In genomic region chrX:119635179-119635578, GRCh38 we compare ENCODE assay signal across 21 cellular contexts. TPM values are rescaled to one million over a fixed set of nuclear protein-coding genes. Genes with fewer than 3 reads are reported as not detected.
DNase-seq lines count a peak whose midpoint lies in the region; ATAC-seq and TF ChIP-seq lines count a peak whose summit lies in the region.
"Had no signal": no experiment of that assay in that cellular context is flagged by ENCODE, and none has a peak within 500 bp of the region (broad histone marks: within the 10 kb centered on the region; RNA-seq: fewer than 3 reads in every experiment).

No MANE protein-coding gene starts in this region.

- no peak overlapping the region for H2BK15ac ChIP-seq in mesenchymal stem cell (ENCODE audit: low read depth, poor library complexity, severe bottlenecking)

- H3K4me1 Mint-ChIP-seq in activated T-cell treated with anti-CD3 and anti-CD28 coated beads, Interleukin-2, amount 50 U/mL, for 72 hours (ENCODE audit: low read depth): peaks cover 21% of the 10 kb centered on the region
- H3K4me1 Mint-ChIP-seq in IgD-negative memory B cell (peaks cover 37 to 45% (median 37%) of the 10 kb centered on the region in 3 donors), osteocyte (ENCODE audit: unreplicated experiment) (no peaks in the 10 kb centered on the region)
- peaks cover 16% of the 10 kb centered on the region for H3K4me1 Mint-ChIP-seq in activated naive CD8-positive, alpha-beta T cell treated with anti-CD3 and anti-CD28 coated beads for 36 hours

- DNase-seq in activated T-cell treated with anti-CD3 and anti-CD28 coated beads, Interleukin-2, amount 50 U/mL, for 72 hours: no peak
- no peak for DNase-seq in activated T-cell treated with anti-CD3 and anti-CD28 coated beads, Interleukin-2, amount 50 U/mL, for 1 hour
- DNase-seq in activated naive CD8-positive, alpha-beta T cell treated with anti-CD3 and anti-CD28 coated beads for 36 hours: no peak
- DNase-seq in osteocyte (ENCODE audit: extremely low spot score, unreplicated experiment): no peak
- no peak for DNase-seq in RPMI8226
- DNase-seq in SJCRH30: no peak
- no peak for DNase-seq in mesenchymal stem cell
- DNase-seq: activated CD4-positive, alpha-beta T cell treated with anti-CD3 and anti-CD28 coated beads for 1 hour; activated T-cell treated with anti-CD3 and anti-CD28 coated beads, Interleukin-2, amount 50 U/mL, for 4 hours; aorta; cerebellar nuclear complex; effector memory CD4-positive, alpha-beta T cell; head of caudate nucleus; NCI-H1417 treated with DMSO at 0.1 percent for 48 hours; NCI-H69; posterior cingulate gyrus; substantia nigra; T1000; uterus had no signal

- no peak overlapping the region for H4K8ac ChIP-seq in mesenchymal stem cell (ENCODE audit: low read length)

- no peak for ATAC-seq in activated T-cell treated with anti-CD3 and anti-CD28 coated beads, Interleukin-2, amount 50 U/mL, for 72 hours (replicated peaks in 1 of 2)
- ATAC-seq: activated T-cell treated with anti-CD3 and anti-CD28 coated beads, Interleukin-2, amount 50 U/mL, for 4 hours had no signal

- no peak overlapping the region for H3K18ac ChIP-seq in mesenchymal stem cell (ENCODE audit: low read depth in 1 of 2, low read length in 2 of 2)

- H2AFZ ChIP-seq in mesenchymal stem cell (ENCODE audit: low read depth, low read length): no peak overlapping the region

- H3K4me2 ChIP-seq in mesenchymal stem cell (ENCODE audit: low read length, poor library complexity, severe bottlenecking): no peak overlapping the region

- H3K4ac ChIP-seq in mesenchymal stem cell (ENCODE audit: low read depth in 1 of 2, low read length in 2 of 2): no peak overlapping the region

- TF ChIP-seq CTCF in osteocyte (IDR thresholded peaks at IDR 0.05): no peak

- H3K4me1 ChIP-seq in SJCRH30 (peaks cover under 1% of the 10 kb centered on the region), mesenchymal stem cell (ENCODE audit: control insufficient read depth, insufficient read depth, low read depth, low read length) (peaks cover 7% of the 10 kb centered on the region)
- H3K4me1 ChIP-seq: SJSA1, uterus had no signal

- peak overlapping the region; percentile 78 for H3K27ac Mint-ChIP-seq in activated T-cell treated with anti-CD3 and anti-CD28 coated beads, Interleukin-2, amount 50 U/mL, for 72 hours
- H3K27ac Mint-ChIP-seq in IgD-negative memory B cell: peak overlapping the region; percentile 50 to 90 (median 69)
- peak overlapping the region; percentile 40 for H3K27ac Mint-ChIP-seq in activated naive CD8-positive, alpha-beta T cell treated with anti-CD3 and anti-CD28 coated beads for 36 hours
- peak overlapping the region; percentile 21 for H3K27ac Mint-ChIP-seq in osteocyte (ENCODE audit: unreplicated experiment)

- WGBS in mesenchymal stem cell: 96% methylated on average over 3 of the region's 3 CpGs

- no peak overlapping the region for H2BK5ac ChIP-seq in mesenchymal stem cell (ENCODE audit: low read depth, low read length, poor library complexity, severe bottlenecking)

- H3K27me3 Mint-ChIP-seq in activated T-cell treated with anti-CD3 and anti-CD28 coated beads, Interleukin-2, amount 50 U/mL, for 72 hours (ENCODE audit: low read depth): no peaks in the 10 kb centered on the region
- H3K27me3 Mint-ChIP-seq in IgD-negative memory B cell: no peaks in the 10 kb centered on the region
- no peaks in the 10 kb centered on the region for H3K27me3 Mint-ChIP-seq in activated naive CD8-positive, alpha-beta T cell treated with anti-CD3 and anti-CD28 coated beads for 36 hours
- H3K27me3 Mint-ChIP-seq in osteocyte (ENCODE audit: unreplicated experiment): no peaks in the 10 kb centered on the region

- H2BK12ac ChIP-seq in mesenchymal stem cell (ENCODE audit: low read length in 2 of 2): no peak overlapping the region

- H3K36me3 Mint-ChIP-seq in activated T-cell treated with anti-CD3 and anti-CD28 coated beads, Interleukin-2, amount 50 U/mL, for 72 hours (ENCODE audit: insufficient read depth in 2 of 2): peaks cover 27 to 53% of the 10 kb centered on the region in 2 donors
- H3K36me3 Mint-ChIP-seq in IgD-negative memory B cell: peaks cover 15% of the 10 kb centered on the region
- peaks cover 39% of the 10 kb centered on the region for H3K36me3 Mint-ChIP-seq in activated naive CD8-positive, alpha-beta T cell treated with anti-CD3 and anti-CD28 coated beads for 36 hours
- H3K36me3 Mint-ChIP-seq in osteocyte (ENCODE audit: unreplicated experiment): peaks cover 11% of the 10 kb centered on the region

- H3K36me3 ChIP-seq in SJCRH30: peaks cover 21% of the 10 kb centered on the region
- peaks cover 0 to 8% of the 10 kb centered on the region in 2 experiments for H3K36me3 ChIP-seq in mesenchymal stem cell (ENCODE audit: control insufficient read depth in 1 of 2, insufficient read depth in 2 of 2, low read depth in 1 of 2, low read length in 2 of 2)
- H3K36me3 ChIP-seq: SJSA1, uterus had no signal

- H3K9me3 ChIP-seq in SJCRH30 (replicated peaks) (no peaks in the 10 kb centered on the region; the same call in 1 of the 2 replicates), mesenchymal stem cell (ENCODE audit: control insufficient read depth, low read length) (no peaks in the 10 kb centered on the region)
- H3K9me3 ChIP-seq: SJSA1, uterus had no signal

- H3K14ac ChIP-seq in mesenchymal stem cell (ENCODE audit: low read length in 2 of 2): no peak overlapping the region

- H2BK120ac ChIP-seq in mesenchymal stem cell (ENCODE audit: low read depth, low read length): no peak overlapping the region

- no peak overlapping the region for H3K23ac ChIP-seq in mesenchymal stem cell (ENCODE audit: low read length in 2 of 2)

- H3K79me1 ChIP-seq in mesenchymal stem cell (replicated peaks; ENCODE audit: low read length, poor library complexity, severe bottlenecking): no peaks in the 10 kb centered on the region

- no peak overlapping the region for H3K9ac ChIP-seq in mesenchymal stem cell (ENCODE audit: low read length)

- H4K91ac ChIP-seq in mesenchymal stem cell (ENCODE audit: low read length): no peak overlapping the region

- no peak overlapping the region for H3K27ac ChIP-seq in SJCRH30
- no peak overlapping the region for H3K27ac ChIP-seq in mesenchymal stem cell (ENCODE audit: low read length, poor library complexity, severe bottlenecking)
- H3K27ac ChIP-seq: SJSA1, uterus had no signal

- H3K27me3 ChIP-seq in SJCRH30 (no peaks in the 10 kb centered on the region), mesenchymal stem cell (ENCODE audit: control insufficient read depth in 1 of 2, insufficient read depth in 1 of 2, low read length in 2 of 2) (peaks cover 0 to 3% of the 10 kb centered on the region in 2 experiments)
- H3K27me3 ChIP-seq: SJSA1, uterus had no signal

- H3K4me3 ChIP-seq in SJCRH30 (no peak overlapping the region), mesenchymal stem cell (ENCODE audit: insufficient read depth in 1 of 2, low read depth in 1 of 2, low read length in 2 of 2) (no peak overlapping the region)
- H3K4me3 ChIP-seq: SJSA1, uterus had no signal

- no peaks in the 10 kb centered on the region for H3K9me3 Mint-ChIP-seq in activated T-cell treated with anti-CD3 and anti-CD28 coated beads, Interleukin-2, amount 50 U/mL, for 72 hours
- H3K9me3 Mint-ChIP-seq in IgD-negative memory B cell: no peaks in the 10 kb centered on the region
- H3K9me3 Mint-ChIP-seq in activated naive CD8-positive, alpha-beta T cell treated with anti-CD3 and anti-CD28 coated beads for 36 hours: no peaks in the 10 kb centered on the region
- peaks cover 19% of the 10 kb centered on the region for H3K9me3 Mint-ChIP-seq in osteocyte (ENCODE audit: unreplicated experiment)
- H3K9me3 Mint-ChIP-seq: activated T-cell treated with anti-CD3 and anti-CD28 coated beads, Interleukin-2, amount 50 U/mL, for 4 hours had no signal

- H3K4me3 Mint-ChIP-seq in activated T-cell treated with anti-CD3 and anti-CD28 coated beads, Interleukin-2, amount 50 U/mL, for 72 hours: no peak overlapping the region
- H3K4me3 Mint-ChIP-seq in IgD-negative memory B cell: peak overlapping the region in 3 of 4 donors; percentile 10 to 88 (median 56)
- H3K4me3 Mint-ChIP-seq in activated naive CD8-positive, alpha-beta T cell treated with anti-CD3 and anti-CD28 coated beads for 36 hours: no peak overlapping the region
- no peak overlapping the region for H3K4me3 Mint-ChIP-seq in osteocyte (ENCODE audit: unreplicated experiment)
- H3K4me3 Mint-ChIP-seq: activated T-cell treated with anti-CD3 and anti-CD28 coated beads, Interleukin-2, amount 50 U/mL, for 4 hours had no signal

- no peak overlapping the region for H2AK5ac ChIP-seq in mesenchymal stem cell (ENCODE audit: low read length, severe bottlenecking)

RNA-seq across cellular contexts. Expression of gene NKRF, which starts 29.0 kb away (rescaled TPM):
- 10 to 100 TPM; 15.9 to 18.8 TPM for total RNA-seq in activated T-cell treated with anti-CD3 and anti-CD28 coated beads, Interleukin-2, amount 50 U/mL, for 72 hours
- 7.1 TPM for polyA plus RNA-seq in IgD-negative memory B cell
- 10 to 100 TPM; 29.8 to 30.9 TPM for total RNA-seq in activated naive CD8-positive, alpha-beta T cell treated with anti-CD3 and anti-CD28 coated beads for 36 hours
- total RNA-seq in osteocyte: 10.3 and 10.6 TPM in 2 replicates
- 27.7 and 27.8 TPM in 2 replicates for total RNA-seq in SJCRH30 (2014; rRNA removed; shearing (Covaris generic))
- 5.9 TPM for polyA plus RNA-seq in mesenchymal stem cell (2013, experiment 1 of 2)
- 6.0 TPM for polyA plus RNA-seq in mesenchymal stem cell (2013, experiment 2 of 2)

RNA-seq across cellular contexts. Expression of gene SEPTIN6, which starts 57.8 kb away (rescaled TPM):
- 100 to 1,000 TPM; 183 to 275 TPM for total RNA-seq in activated T-cell treated with anti-CD3 and anti-CD28 coated beads, Interleukin-2, amount 50 U/mL, for 72 hours
- polyA plus RNA-seq in IgD-negative memory B cell: 241 TPM
- total RNA-seq in activated naive CD8-positive, alpha-beta T cell treated with anti-CD3 and anti-CD28 coated beads for 36 hours: 100 to 1,000 TPM; 187 to 202 TPM
- total RNA-seq in osteocyte: 53.8 and 56.2 TPM in 2 replicates
- total RNA-seq in SJCRH30 (2014; rRNA removed; shearing (Covaris generic)): 70.9 and 73.8 TPM in 2 replicates
- polyA plus RNA-seq in mesenchymal stem cell (2013, experiment 1 of 2): 63.7 TPM
- polyA plus RNA-seq in mesenchymal stem cell (2013, experiment 2 of 2): 65.3 TPM

Comparison
In these comparisons a context has a peak if more than half of its experiments do, and no peak if none do; other contexts are left out.
1. H3K27ac Mint-ChIP-seq: peak in every context shown above with its lines; median percentile 78 in activated T-cell treated with anti-CD3 and anti-CD28 coated beads, Interleukin-2, amount 50 U/mL, for 72 hours; 69 in IgD-negative memory B cell; 40 in activated naive CD8-positive, alpha-beta T cell treated with anti-CD3 and anti-CD28 coated beads for 36 hours; 21 in osteocyte.
2. H3K4me3 Mint-ChIP-seq: peak in IgD-negative memory B cell (3 of 4); none in activated T-cell treated with anti-CD3 and anti-CD28 coated beads, Interleukin-2, amount 50 U/mL, for 72 hours (0 of 2), activated naive CD8-positive, alpha-beta T cell treated with anti-CD3 and anti-CD28 coated beads for 36 hours (single experiment) and osteocyte (single experiment).